ENCODE assay signal across 25 cellular contexts in genomic region chr9:128632486-128632885, GRCh38.
"Had no signal": no experiment of that assay in that cellular context is flagged by ENCODE, and none has a peak within 500 bp of the region (broad histone marks: within the 10 kb centered on the region; RNA-seq: fewer than 3 reads in every experiment).

No MANE protein-coding gene starts in this region.

- H3K4me3 Mint-ChIP-seq: activated naive CD8-positive, alpha-beta T cell treated with anti-CD3 and anti-CD28 coated beads for 36 hours; endodermal cell; mesothelial cell of epicardium; natural killer cell treated with Interleukin-12 subunit alpha and Interleukin-12 subunit beta and Interleukin-15 and Interleukin-18, amount 100 ng/mL, for 72 hours; T-cell had no signal

- ATAC-seq: left lobe of liver; natural killer cell treated with Interleukin-12 subunit alpha and Interleukin-12 subunit beta and Interleukin-15 and Interleukin-18, amount 100 ng/mL, for 72 hours; sciatic nerve; T-cell had no signal

- FAIRE-seq: astrocyte, keratinocyte, small intestine, TTC549 had no signal

- H3K27ac Mint-ChIP-seq: activated naive CD8-positive, alpha-beta T cell treated with anti-CD3 and anti-CD28 coated beads for 36 hours; natural killer cell treated with Interleukin-12 subunit alpha and Interleukin-12 subunit beta and Interleukin-15 and Interleukin-18, amount 100 ng/mL, for 72 hours; T-cell had no signal

- DNase-seq: activated CD4-positive, alpha-beta T cell treated with anti-CD3 and anti-CD28 coated beads for 1 hour; activated CD8-positive, alpha-beta memory T cell treated with anti-CD3 and anti-CD28 coated beads for 24 hours; activated CD8-positive, alpha-beta memory T cell treated with anti-CD3 and anti-CD28 coated beads, Interleukin-2, amount 50 U/mL, for 4 hours; activated naive CD4-positive, alpha-beta T cell treated with Interleukin-2 at 50 U/mL for 16 hours; activated naive CD8-positive, alpha-beta T cell treated with anti-CD3 and anti-CD28 coated beads for 36 hours; activated T-cell treated with anti-CD3 and anti-CD28 coated beads, Interleukin-2, amount 50 U/mL, for 48 hours; cortex of kidney; endodermal cell; nucleus accumbens; small intestine; stimulated activated CD4-positive, alpha-beta T cell treated with anti-CD3 and anti-CD28 coated beads, Interleukin-15, amount 100 ng/mL, for 24 hours; stimulated activated CD4-positive, alpha-beta T cell treated with anti-CD3 and anti-CD28 coated beads, Interleukin-2, amount 100 ng/mL, for 48 hours; stimulated activated CD8-positive, alpha-beta memory T cell treated with anti-CD3 and anti-CD28 coated beads, Interleukin-4, amount 100 ng/mL, for 48 hours; stimulated activated naive CD4-positive, alpha-beta T cell; T-cell; testis; trophoblast cell had no signal

- H3K27me3 ChIP-seq: testis had no signal

- H3K4me1 Mint-ChIP-seq: activated naive CD8-positive, alpha-beta T cell treated with anti-CD3 and anti-CD28 coated beads for 36 hours; T-cell had no signal

- H3K4me3 ChIP-seq: lung, testis had no signal

- H3K27ac ChIP-seq: testis had no signal

- H3K9me3 Mint-ChIP-seq: activated naive CD8-positive, alpha-beta T cell treated with anti-CD3 and anti-CD28 coated beads for 36 hours; endodermal cell; mesothelial cell of epicardium; natural killer cell treated with Interleukin-12 subunit alpha and Interleukin-12 subunit beta and Interleukin-15 and Interleukin-18, amount 100 ng/mL, for 72 hours; T-cell had no signal

- H3K27me3 Mint-ChIP-seq: activated naive CD8-positive, alpha-beta T cell treated with anti-CD3 and anti-CD28 coated beads for 36 hours; natural killer cell treated with Interleukin-12 subunit alpha and Interleukin-12 subunit beta and Interleukin-15 and Interleukin-18, amount 100 ng/mL, for 72 hours; T-cell had no signal

- H3K9me3 ChIP-seq: testis had no signal
